Comparison of ENCODE assay signal across 8 cellular contexts in genomic region chr1:99766378-99766800, GRCh38. TPM values are rescaled to one million over a fixed set of nuclear protein-coding genes. Genes with fewer than 3 reads are reported as not detected.
DNase-seq lines count a peak whose midpoint lies in the region; ATAC-seq and TF ChIP-seq lines count a peak whose summit lies in the region.

Gene FRRS1 (minus strand): TSS chr1:99766635. CDS start chr1:99748768, 17,867 bp downstream.

- peak within 1 kb of the TSS; percentile 52 for H3K9ac ChIP-seq in DND-41 (ENCODE audit: low read depth, low read length)

- DNase-seq in DND-41 (peak; percentile 79), NCI-H748 (lab: John Stamatoyannopoulos, UW; ENCODE audit: unreplicated experiment) (peak; percentile 84), fibroblast of the conjunctiva (ENCODE audit: low read depth) (peak; percentile 50), GOT3 (lab: John Stamatoyannopoulos, UW) (no peak)
- peak; percentile 58 for DNase-seq in activated CD8-positive, alpha-beta memory T cell treated with anti-CD3 and anti-CD28 coated beads, Interleukin-2, amount 50 U/mL, for 48 hours
- peak; percentile 67 for DNase-seq in natural killer cell treated with Interleukin-12 subunit alpha and Interleukin-12 subunit beta and Interleukin-15 and Interleukin-18, amount 100 ng/mL, for 72 hours (ENCODE audit: low spot score)

- peak; percentile 25 for TF ChIP-seq CTCF in DND-41 (IDR thresholded peaks at IDR 0.05; ENCODE audit: borderline replicate concordance, extremely low read depth, low read length, poor library complexity, severe bottlenecking)

- peak within 1 kb of the TSS; percentile 61 for H3K4me2 ChIP-seq in DND-41 (ENCODE audit: insufficient read depth, low read length)

- H3K27ac Mint-ChIP-seq in natural killer cell treated with Interleukin-12 subunit alpha and Interleukin-12 subunit beta and Interleukin-15 and Interleukin-18, amount 100 ng/mL, for 72 hours = peak within 1 kb of the TSS; percentile 69 to 87

- peaks cover 4 to 6% of the 10 kb centered on the region in 2 donors for H3K4me1 Mint-ChIP-seq in natural killer cell treated with Interleukin-12 subunit alpha and Interleukin-12 subunit beta and Interleukin-15 and Interleukin-18, amount 100 ng/mL, for 72 hours (ENCODE audit: low read depth in 2 of 2)

- H3K36me3 Mint-ChIP-seq in natural killer cell treated with Interleukin-12 subunit alpha and Interleukin-12 subunit beta and Interleukin-15 and Interleukin-18, amount 100 ng/mL, for 72 hours = no peaks in the 10 kb centered on the region

- H2AFZ ChIP-seq in DND-41 (ENCODE audit: low read depth, low read length) = peak within 1 kb of the TSS; percentile 74

- H3K27me3 ChIP-seq in DND-41 (ENCODE audit: insufficient read depth, low read length, poor library complexity) = no peaks in the 10 kb centered on the region

- no peaks in the 10 kb centered on the region for H3K9me3 Mint-ChIP-seq in natural killer cell treated with Interleukin-12 subunit alpha and Interleukin-12 subunit beta and Interleukin-15 and Interleukin-18, amount 100 ng/mL, for 72 hours

- H3K4me1 ChIP-seq in DND-41 (ENCODE audit: insufficient read depth, low read length) = peaks cover 21% of the 10 kb centered on the region

- H3K27ac ChIP-seq in DND-41 (ENCODE audit: low read length) = peak within 1 kb of the TSS; percentile 74

- H3K4me3 Mint-ChIP-seq in natural killer cell treated with Interleukin-12 subunit alpha and Interleukin-12 subunit beta and Interleukin-15 and Interleukin-18, amount 100 ng/mL, for 72 hours = peak within 1 kb of the TSS; percentile 99

- H3K27me3 Mint-ChIP-seq in natural killer cell treated with Interleukin-12 subunit alpha and Interleukin-12 subunit beta and Interleukin-15 and Interleukin-18, amount 100 ng/mL, for 72 hours = peaks cover 9 to 14% of the 10 kb centered on the region in 2 donors

- H3K4me3 ChIP-seq in DND-41 (ENCODE audit: low read depth in 1 of 2, low read length in 2 of 2) = peak within 1 kb of the TSS; percentile 33 to 62

- ATAC-seq in DND-41 (ENCODE audit: insufficient read depth, low read depth) = peak; percentile 95
- ATAC-seq in GM19455 (IDR thresholded peaks at IDR 0.05; ENCODE audit: unreplicated experiment) = peak; percentile 98
- ATAC-seq in HG03520 (IDR thresholded peaks at IDR 0.05; ENCODE audit: unreplicated experiment) = peak; percentile 95
- ATAC-seq in natural killer cell treated with Interleukin-12 subunit alpha and Interleukin-12 subunit beta and Interleukin-15 and Interleukin-18, amount 100 ng/mL, for 72 hours = peak; percentile 65 to 67

- no peaks in the 10 kb centered on the region for H3K36me3 ChIP-seq in DND-41 (ENCODE audit: insufficient read depth, low read length)

- H4K20me1 ChIP-seq in DND-41 (ENCODE audit: insufficient read depth, low read length) = no peaks in the 10 kb centered on the region

- no peaks in the 10 kb centered on the region for H3K9me3 ChIP-seq in DND-41 (ENCODE audit: insufficient read depth, low read length, severe bottlenecking)

- no peaks in the 10 kb centered on the region; the same call in 1 of the 2 replicates for H3K79me2 ChIP-seq in DND-41 (ENCODE audit: insufficient read depth, low read length)

RNA-seq across cellular contexts. Expression of gene FRRS1, which starts in this region (rescaled TPM):
- total RNA-seq in natural killer cell treated with Interleukin-12 subunit alpha and Interleukin-12 subunit beta and Interleukin-15 and Interleukin-18, amount 100 ng/mL, for 72 hours = 1 to 10 TPM; 2.5 to 3.2 TPM
